ENCODE assay signal across 15 cellular contexts in the genomic region with DNA sequence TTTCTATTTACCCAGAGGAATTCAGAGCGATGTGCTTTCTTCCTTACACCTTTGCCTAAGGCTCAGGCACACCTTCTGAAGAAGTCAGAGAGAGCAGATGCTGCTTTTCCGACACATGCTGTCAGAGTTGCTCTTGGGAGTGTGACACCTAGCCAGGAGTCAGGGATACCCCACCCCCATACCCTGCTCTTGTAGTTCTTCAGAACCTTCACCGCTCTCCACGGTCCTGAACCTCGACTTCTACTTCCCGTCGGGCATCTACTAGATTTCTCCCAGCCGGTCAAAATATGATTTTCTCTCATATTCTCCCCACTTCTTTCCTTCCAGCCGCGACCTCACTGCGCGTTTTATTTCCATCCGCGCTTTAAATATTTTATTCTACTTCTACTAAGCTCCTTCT. TPM values are rescaled to one million over a fixed set of nuclear protein-coding genes. Genes with fewer than 3 reads are reported as not detected.
DNase-seq lines count a peak whose midpoint lies in the region; ATAC-seq, FAIRE-seq and TF ChIP-seq lines count a peak whose summit lies in the region.
"Had no signal": no experiment of that assay in that cellular context is flagged by ENCODE, and none has a peak within 500 bp of the region (broad histone marks: within the 10 kb centered on the region; RNA-seq: fewer than 3 reads in every experiment).

No MANE protein-coding gene starts in this region.

- SMC1A ChIA-PET in GM12878 (lab: Charles Lee; ENCODE audit: uncharacterized antibody, unreplicated experiment) = no interaction called here

- TF ChIP-seq CTCF in HepG2 (CRISPR knock-in tag; IDR thresholded peaks at IDR 0.05) = no peak
- no peak for TF ChIP-seq CTCF in right lobe of liver (IDR thresholded peaks at IDR 0.05)
- TF ChIP-seq CTCF in GM12878 (IDR thresholded peaks at IDR 0.05 in 2 of 3, conservative IDR thresholded peaks at IDR 0.05 in 1 of 3; ENCODE audit: control insufficient read depth in 2 of 3, extremely low read depth in 1 of 3, insufficient read depth in 1 of 3, low read depth in 3 of 3, low read length in 3 of 3) = no peak

- H3K79me2 ChIP-seq in HepG2 (ENCODE audit: insufficient read depth, low read length) (no peaks in the 10 kb centered on the region), GM12878 (ENCODE audit: control insufficient read depth, insufficient read depth, low read length) (no peaks in the 10 kb centered on the region), trophoblast cell (ENCODE audit: control insufficient read depth, insufficient read depth, low read length, poor library complexity) (no peaks in the 10 kb centered on the region)

- no peaks in the 10 kb centered on the region for H4K20me1 ChIP-seq in HepG2 (ENCODE audit: insufficient read depth, low read length)
- H4K20me1 ChIP-seq in GM12878 (ENCODE audit: control insufficient read depth, insufficient read depth) = no peaks in the 10 kb centered on the region

- no peak overlapping the region for H2BK5ac ChIP-seq in trophoblast cell (ENCODE audit: low read depth, low read length, poor library complexity)

- H3K9me3 ChIP-seq in HepG2 (ENCODE audit: low read length) (no peaks in the 10 kb centered on the region), right lobe of liver (no peaks in the 10 kb centered on the region), GM12878 (replicated peaks; ENCODE audit: control insufficient read depth, insufficient read depth, low read length) (no peaks in the 10 kb centered on the region; the same call in 2 of the 3 replicates), trophoblast cell (ENCODE audit: insufficient read depth, low read depth, low read length) (peaks cover 3% of the 10 kb centered on the region)

- FAIRE-seq in HepG2 (lab: Jason Lieb, UNC) = no peak
- no peak for FAIRE-seq in GM12878 (lab: Jason Lieb, UNC)
- FAIRE-seq: GM19239 had no signal

- no peak overlapping the region for H3K4ac ChIP-seq in trophoblast cell (ENCODE audit: low read depth, low read length)

- no peak overlapping the region for H4K8ac ChIP-seq in trophoblast cell (ENCODE audit: low read depth, low read length)

- no peak overlapping the region for H2BK12ac ChIP-seq in trophoblast cell (ENCODE audit: low read length)

- no peak overlapping the region for H4K12ac ChIP-seq in trophoblast cell (ENCODE audit: low read depth, low read length)

- H3K27me3 ChIP-seq in HepG2 (ENCODE audit: control insufficient read depth in 1 of 2, insufficient read depth in 2 of 2, low read length in 2 of 2) (peaks cover 2 to 34% of the 10 kb centered on the region in 2 experiments; a peak in 4 of 5 replicates), right lobe of liver (no peaks in the 10 kb centered on the region), GM12878 (replicated peaks in 1 of 2; ENCODE audit: control insufficient read depth in 2 of 2, insufficient read depth in 2 of 2, low read length in 1 of 2) (peaks cover 0 to 9% of the 10 kb centered on the region in 2 experiments; a peak in 3 of 4 replicates), trophoblast cell (ENCODE audit: insufficient read depth, low read length) (peaks cover 16% of the 10 kb centered on the region)

- no peak overlapping the region for H3K18ac ChIP-seq in trophoblast cell (ENCODE audit: low read length)

- no peak for TF ChIP-seq RAD21 in HepG2 (CRISPR knock-in tag; IDR thresholded peaks at IDR 0.05)
- no peak for TF ChIP-seq RAD21 in GM12878 (IDR thresholded peaks at IDR 0.05; ENCODE audit: insufficient read depth, low read depth, low read length)

- 59% methylated on average over 14 of the region's 14 CpGs for WGBS in HepG2 (ENCODE audit: low lambda C conversion rate)
- WGBS in right lobe of liver (ENCODE audit: insufficient coverage, low coverage, low lambda C conversion rate, missing lambda C conversion rate) = 35% methylated on average over 14 of the region's 14 CpGs
- WGBS in GM12878 (ENCODE audit: insufficient coverage, insufficient replicate concordance, low lambda C conversion rate, missing lambda C conversion rate) = 33% methylated on average over 14 of the region's 14 CpGs
- no CpG with 5 or more reads among the region's 14 CpGs for WGBS in trophoblast cell (ENCODE audit: extremely low coverage, insufficient coverage, insufficient read length)

- H3K23ac ChIP-seq in trophoblast cell (ENCODE audit: low read length) = no peak overlapping the region

- no peak for DNase-seq in HepG2 (ENCODE audit: low spot score)
- no peak for DNase-seq in right lobe of liver
- DNase-seq in GM12878 (ENCODE audit: low read depth, low spot score) = no peak
- DNase-seq in kidney glomerular epithelial cell (lab: John Stamatoyannopoulos, UW) = peak; percentile 2
- DNase-seq in NCI-H1105 treated with DMSO at 0.1 percent for 48 hours (lab: John Stamatoyannopoulos, UW) = no peak
- no peak for DNase-seq in trophoblast cell
- DNase-seq: central memory CD4-positive, alpha-beta T cell; midbrain; NCI-H1092 treated with DMSO at 0.1 percent for 48 hours had no signal

- H3K36me3 ChIP-seq in HepG2 (replicated peaks in 1 of 2; ENCODE audit: control insufficient read depth in 1 of 2, insufficient read depth in 2 of 2, low read length in 2 of 2) = no peaks in the 10 kb centered on the region
- H3K36me3 ChIP-seq in right lobe of liver = no peaks in the 10 kb centered on the region
- H3K36me3 ChIP-seq in GM12878 (ENCODE audit: control insufficient read depth in 2 of 2, insufficient read depth in 2 of 2, low read length in 1 of 2) = no peaks in the 10 kb centered on the region
- H3K36me3 ChIP-seq in trophoblast cell (ENCODE audit: control insufficient read depth in 1 of 2, insufficient read depth in 2 of 2, low read length in 2 of 2) = no peaks in the 10 kb centered on the region

- TF ChIP-seq EP300 in HepG2 (IDR thresholded peaks at IDR 0.05; ENCODE audit: low read depth in 2 of 2, low read length in 2 of 2) = no peak
- TF ChIP-seq EP300 in HepG2 (CRISPR knock-in tag; IDR thresholded peaks at IDR 0.05; ENCODE audit: borderline replicate concordance) = no peak
- no peak for TF ChIP-seq EP300 in GM12878 (IDR thresholded peaks at IDR 0.05; ENCODE audit: borderline replicate concordance in 1 of 2, control insufficient read depth in 1 of 2, low read depth in 2 of 2, low read length in 2 of 2)

- H4K91ac ChIP-seq in trophoblast cell (ENCODE audit: low read depth, low read length) = no peak overlapping the region

- in situ Hi-C loops in HepG2 (cut with HindIII; ENCODE audit: extremely low pct_ligation_motif_present, low pct_unique_long_range_greater_than_20kb) = no loop called here
- in situ Hi-C loops in GM12878 (cut with MboI) = no loop called here

- no peak overlapping the region for H2BK120ac ChIP-seq in trophoblast cell (ENCODE audit: insufficient read depth, low read length, poor library complexity)

- no peak overlapping the region for H2AFZ ChIP-seq in HepG2 (ENCODE audit: low read length)
- H2AFZ ChIP-seq in GM12878 (ENCODE audit: control insufficient read depth, low read depth, low read length) = no peak overlapping the region
- H2AFZ ChIP-seq in trophoblast cell (ENCODE audit: insufficient read depth, low read length, poor library complexity) = no peak overlapping the region

- no peak overlapping the region for H3K14ac ChIP-seq in trophoblast cell (ENCODE audit: low read length)

- H3K4me3 ChIP-seq in HepG2 (replicated peaks in 1 of 3; ENCODE audit: insufficient read depth in 1 of 3, low read depth in 2 of 3, low read length in 3 of 3) (no peak overlapping the region), right lobe of liver (no peak overlapping the region), GM12878 (no peak overlapping the region), trophoblast cell (ENCODE audit: low read depth, low read length) (no peak overlapping the region)
- H3K4me3 ChIP-seq: smooth muscle cell had no signal

- intact Hi-C loops in HepG2 (cut with micrococcal nuclease; ENCODE audit: unreplicated experiment) = no loop called here
- intact Hi-C loops in right lobe of liver (cut with DNase I) = no loop called here
- intact Hi-C loops in GM12878 (cut with micrococcal nuclease; ENCODE audit: unreplicated experiment) = no loop called here

- RAD21 ChIA-PET in GM12878 (lab: Charles Lee; ENCODE audit: unreplicated experiment) = no interaction called here

- CTCF ChIA-PET in HepG2 (lab: Yijun Ruan, JAX; ENCODE audit: low intra/inter-chr PET ratio, low total read pairs) (no interaction called here), GM12878 (lab: Yijun Ruan, JAX) (no interaction called here)

- H3K9ac ChIP-seq in HepG2 (ENCODE audit: insufficient read depth, low read depth, low read length) (no peak overlapping the region), GM12878 (ENCODE audit: control insufficient read depth, insufficient read depth, low read length) (no peak overlapping the region), trophoblast cell (ENCODE audit: low read length) (no peak overlapping the region)

- POLR2A ChIA-PET in HepG2 (lab: Yijun Ruan, JAX) = no interaction called here
- POLR2A ChIA-PET in GM12878 (lab: Charles Lee) = no interaction called here

- ATAC-seq in HepG2 (no peak), right lobe of liver (no peak), GM12878 (no peak), HG02571 (IDR thresholded peaks at IDR 0.05; ENCODE audit: unreplicated experiment) (no peak)
- no peak for ATAC-seq in activated CD4-positive, CD25-positive, alpha-beta regulatory T cell treated with anti-CD3 and anti-CD28 coated beads, Interleukin-2, amount 50 U/mL, for 24 hours

- H3K4me2 ChIP-seq in HepG2 (ENCODE audit: low read depth, low read length) (no peak overlapping the region), GM12878 (ENCODE audit: control insufficient read depth, insufficient read depth) (no peak overlapping the region), trophoblast cell (ENCODE audit: low read length) (no peak overlapping the region)
- H3K4me2 ChIP-seq: smooth muscle cell had no signal

- H3K4me1 ChIP-seq in HepG2 (ENCODE audit: insufficient read depth, low read length) (no peaks in the 10 kb centered on the region), right lobe of liver (peaks cover 0 to 9% (median 4%) of the 10 kb centered on the region in 4 donors), GM12878 (ENCODE audit: control insufficient read depth, insufficient read depth, low read length) (no peaks in the 10 kb centered on the region), trophoblast cell (ENCODE audit: control insufficient read depth in 1 of 2, insufficient read depth in 2 of 2, low read length in 2 of 2) (peaks cover 10 to 12% of the 10 kb centered on the region in 2 experiments)

- H3K79me1 ChIP-seq in trophoblast cell (ENCODE audit: low read length) = no peaks in the 10 kb centered on the region

- no peak overlapping the region for H3K27ac ChIP-seq in HepG2 (ENCODE audit: extremely low read length, insufficient read depth, low read length)
- H3K27ac ChIP-seq in right lobe of liver = no peak overlapping the region
- H3K27ac ChIP-seq in GM12878 (ENCODE audit: control insufficient read depth, insufficient read depth) = no peak overlapping the region
- H3K27ac ChIP-seq in trophoblast cell (ENCODE audit: low read depth, low read length) = no peak overlapping the region

- H2AK5ac ChIP-seq in trophoblast cell (ENCODE audit: low read length) = no peak overlapping the region

- TF ChIP-seq POLR2A in HepG2 (IDR thresholded peaks at IDR 0.05; ENCODE audit: insufficient read depth in 1 of 2, low read depth in 2 of 2, low read length in 2 of 2) = no peak
- no peak for TF ChIP-seq POLR2A in right lobe of liver (IDR thresholded peaks at IDR 0.05)
- TF ChIP-seq POLR2A in GM12878 (IDR thresholded peaks at IDR 0.05; ENCODE audit: low read depth, low read length) = no peak

- BruUV-seq in HepG2 (replicated peaks; lab: Mats Ljungman, UMichigan) = no TSS peak
- no TSS peak for BruUV-seq in GM12878 (replicated peaks; lab: Mats Ljungman, UMichigan)

RNA-seq across cellular contexts. Expression of a gene that starts 1.7 kb away (rescaled TPM):
- total RNA-seq in HepG2 (2016; rRNA removed; fragmentation: Illumina TruSeq; extraction: Trizol) (not detected in 2 replicates), right lobe of liver (under 1 TPM in 5 of 6 experiments, not detected in 1; 0.05 to 0.44 (median 0.09) TPM), GM12878 (2014; rRNA removed) (not detected in 2 replicates), GM12878 (2014; rRNA removed; fragmentation: Illumina TruSeq; extraction: Trizol) (not detected in 2 replicates), GM12878 (2021) (not detected in 2 replicates)
- total RNA-seq in HepG2 (2016; cell fraction: cytosol; rRNA removed; fragmentation: Illumina TruSeq; extraction: Trizol; ENCODE audit: low read depth) = not detected in 2 replicates
- not detected in 2 replicates for total RNA-seq in HepG2 (2016; cell fraction: insoluble cytoplasmic fraction; rRNA removed; fragmentation: Illumina TruSeq; extraction: Trizol)
- not detected in 2 replicates for total RNA-seq in HepG2 (2016; cell fraction: membrane; rRNA removed; fragmentation: Illumina TruSeq; extraction: Trizol)
- total RNA-seq in HepG2 (2016; cell fraction: nucleus; rRNA removed; fragmentation: Illumina TruSeq; extraction: Trizol) = not detected in 2 replicates
- polyA plus RNA-seq in HepG2 (2011; rRNA removed) (not detected in 2 replicates), GM12878 (2011; rRNA removed) (not detected in 2 replicates), GM12878 (2014; fragmentation: Illumina TruSeq; extraction: Trizol) (not detected in 2 replicates), GM12878 (2014; fragmentation: Nextera tagmentation; extraction: Ambion mirVana) (under 1 TPM; 0.03 to 0.05 TPM), GM12878 (2014; rRNA removed) (not detected in 2 replicates), GM12878 (2016; fragmentation: Nextera tagmentation; extraction: Ambion mirVana) (under 1 TPM in 1 of 2 experiments, not detected in 1; 0.04 TPM)
- not detected in 2 replicates for polyA plus RNA-seq in HepG2 (2011; cell fraction: cytosol; rRNA removed)
- not detected in 2 replicates for polyA plus RNA-seq in HepG2 (2011; cell fraction: nucleus; rRNA removed)
- polyA plus RNA-seq in HepG2 (2012) = 0.05 and 0.07 TPM in 2 replicates
- polyA plus RNA-seq in HepG2 (2016; cell fraction: cytosol; fragmentation: Illumina TruSeq; extraction: Trizol; ENCODE audit: low read depth) = not detected in 2 replicates
- not detected in 2 replicates for polyA plus RNA-seq in HepG2 (2016; cell fraction: insoluble cytoplasmic fraction; fragmentation: Illumina TruSeq; extraction: Trizol; ENCODE audit: low read depth)
- not detected in 2 replicates for polyA plus RNA-seq in HepG2 (2016; cell fraction: membrane; fragmentation: Illumina TruSeq; extraction: Trizol; ENCODE audit: low read depth)
- polyA plus RNA-seq in HepG2 (2016; cell fraction: nucleus; fragmentation: Illumina TruSeq; extraction: Trizol; ENCODE audit: insufficient read depth, low read depth) = not detected in 2 replicates
- not detected in 2 replicates for polyA minus RNA-seq in HepG2 (2011; rRNA and poly(A)+ RNA removed; ENCODE audit: low replicate concordance)
- polyA minus RNA-seq in HepG2 (2011; cell fraction: cytosol; rRNA and poly(A)+ RNA removed) = not detected in 2 replicates
- not detected in 2 replicates for polyA minus RNA-seq in HepG2 (2011; cell fraction: nucleus; rRNA and poly(A)+ RNA removed)
- not detected in 2 replicates for total RNA-seq in GM12878 (2013; cell fraction: nucleolus; rRNA removed)
- polyA plus RNA-seq in GM12878 (2011; ENCODE audit: low read depth) = 0.22 TPM
- not detected in 2 replicates for polyA plus RNA-seq in GM12878 (2011; cell fraction: cytosol; rRNA removed)
- polyA plus RNA-seq in GM12878 (2011; cell fraction: nucleus; rRNA removed) = not detected in 2 replicates
- polyA plus RNA-seq in GM12878 (2012) = 0.18 and 0.27 TPM in 2 replicates
- polyA minus RNA-seq in GM12878 (2011; rRNA and poly(A)+ RNA removed) = not detected in 2 replicates
- not detected in 2 replicates for polyA minus RNA-seq in GM12878 (2011; cell fraction: cytosol; rRNA and poly(A)+ RNA removed)
- polyA minus RNA-seq in GM12878 (2011; cell fraction: nucleus; rRNA and poly(A)+ RNA removed) = not detected in 2 replicates
- polyA plus RNA-seq in trophoblast cell (2013) = 0.03 and 0.07 TPM in 2 replicates
- total RNA-seq: fibroblast of villous mesenchyme; smooth muscle cell; T-helper 2 cell treated with Interferon-gamma antibody and Interleukin-4, amounts not matched to agents 100 ng/mL and 5 ng/mL, for 36 hours had no signal
